Comparison of ENCODE assay signal across 8 cellular contexts in the genomic region with DNA sequence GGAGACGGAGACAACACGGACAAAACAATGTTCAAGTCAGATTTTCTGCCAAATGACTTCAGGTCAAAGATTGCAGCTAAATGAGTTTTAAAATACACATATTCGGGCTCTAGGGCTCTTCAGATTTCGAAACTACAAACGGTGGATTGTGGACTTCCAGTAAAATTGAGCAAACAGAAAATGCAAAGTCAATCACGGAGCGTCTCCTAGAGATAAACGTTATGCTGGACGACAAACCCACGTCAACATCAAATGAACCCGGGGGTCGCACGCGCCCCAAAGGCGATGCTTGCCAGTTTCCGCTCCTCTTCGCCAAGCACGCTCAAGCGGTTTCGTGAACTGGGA. TPM values are rescaled to one million over a fixed set of nuclear protein-coding genes. Genes with fewer than 3 reads are reported as not detected.
A peak's percentile ranks its signal among the peaks of the same experiment; 100 is the strongest.
DNase-seq lines count a peak whose midpoint lies in the region; ATAC-seq lines count a peak whose summit lies in the region.

No MANE protein-coding gene starts in this region.

- H3K4me1 Mint-ChIP-seq in activated T-cell treated with anti-CD3 and anti-CD28 coated beads, Interleukin-2, amount 50 U/mL, for 72 hours (ENCODE audit: low read depth), result peaks cover 46% of the 10 kb centered on the region

- no peaks in the 10 kb centered on the region for H3K27me3 ChIP-seq in BLaER1 treated with 17β-estradiol and CSF1 and Interleukin-3, amounts not matched to agents 10 nM and 100 nM
- H3K27me3 ChIP-seq in right cardiac atrium (ENCODE audit: control insufficient read depth, insufficient read depth), result no peaks in the 10 kb centered on the region

- peak overlapping the region; percentile 73 to 96 (median 92) for H3K4me3 ChIP-seq in BLaER1 treated with 17β-estradiol and CSF1 and Interleukin-3, amounts not matched to agents 10 nM and 100 nM
- H3K4me3 ChIP-seq in right cardiac atrium (ENCODE audit: low read length), result peak overlapping the region; percentile 68
- H3K4me3 ChIP-seq in skin epidermis, result peak overlapping the region; percentile 67 to 99 (median 90)

- WGBS in right cardiac atrium, result under 1% methylated on average over 20 of the region's 20 CpGs

- peaks cover 6 to 8% of the 10 kb centered on the region in 2 donors for H3K36me3 Mint-ChIP-seq in activated T-cell treated with anti-CD3 and anti-CD28 coated beads, Interleukin-2, amount 50 U/mL, for 72 hours (ENCODE audit: insufficient read depth in 2 of 2)

- H3K27me3 Mint-ChIP-seq in activated T-cell treated with anti-CD3 and anti-CD28 coated beads, Interleukin-2, amount 50 U/mL, for 72 hours (ENCODE audit: low read depth), result no peaks in the 10 kb centered on the region

- peak overlapping the region; percentile 93 to 99 (median 96) for H3K9ac ChIP-seq in BLaER1 treated with 17β-estradiol and CSF1 and Interleukin-3, amounts not matched to agents 10 nM and 100 nM

- DNase-seq in activated T-cell treated with anti-CD3 and anti-CD28 coated beads, Interleukin-2, amount 50 U/mL, for 72 hours, result no peak
- DNase-seq in right cardiac atrium (no peak), NCI-H1105 treated with DMSO at 0.1 percent for 48 hours (lab: John Stamatoyannopoulos, UW) (no peak)

- peaks cover 19 to 36% (median 27%) of the 10 kb centered on the region in 10 experiments for H3K4me1 ChIP-seq in BLaER1 treated with 17β-estradiol and CSF1 and Interleukin-3, amounts not matched to agents 10 nM and 100 nM
- H3K4me1 ChIP-seq in right cardiac atrium (ENCODE audit: control insufficient read depth, insufficient read depth, low read length), result peaks cover 3% of the 10 kb centered on the region

- H4K20me1 ChIP-seq in BLaER1 treated with 17β-estradiol and CSF1 and Interleukin-3, amounts not matched to agents 10 nM and 100 nM, result peaks cover 16 to 47% (median 35%) of the 10 kb centered on the region in 11 experiments

- ATAC-seq in HG02884 (IDR thresholded peaks at IDR 0.05; ENCODE audit: unreplicated experiment) (peak; percentile 1), right cardiac atrium (no peak), HG03565 (IDR thresholded peaks at IDR 0.05; ENCODE audit: unreplicated experiment) (no peak), HG03097 (IDR thresholded peaks at IDR 0.05; ENCODE audit: low FRiP score, unreplicated experiment) (no peak)
- no peak for ATAC-seq in activated T-cell treated with anti-CD3 and anti-CD28 coated beads, Interleukin-2, amount 50 U/mL, for 72 hours (replicated peaks in 1 of 2)

- H3K9me3 Mint-ChIP-seq in activated T-cell treated with anti-CD3 and anti-CD28 coated beads, Interleukin-2, amount 50 U/mL, for 72 hours, result no peaks in the 10 kb centered on the region

- peak overlapping the region; percentile 86 to 89 for H3K4me3 Mint-ChIP-seq in activated T-cell treated with anti-CD3 and anti-CD28 coated beads, Interleukin-2, amount 50 U/mL, for 72 hours

- peak overlapping the region; percentile 97 for H3K27ac Mint-ChIP-seq in activated T-cell treated with anti-CD3 and anti-CD28 coated beads, Interleukin-2, amount 50 U/mL, for 72 hours

- peak overlapping the region; percentile 93 to 99 (median 96) for H3K27ac ChIP-seq in BLaER1 treated with 17β-estradiol and CSF1 and Interleukin-3, amounts not matched to agents 10 nM and 100 nM
- H3K27ac ChIP-seq in right cardiac atrium (ENCODE audit: low read length) (peak overlapping the region; percentile 98), skin epidermis (peak overlapping the region; percentile 81 to 100 (median 98))

- H3K4me2 ChIP-seq in BLaER1 treated with 17β-estradiol and CSF1 and Interleukin-3, amounts not matched to agents 10 nM and 100 nM, result peak overlapping the region; percentile 54 to 93 (median 83)

- peaks cover 12 to 35% (median 30%) of the 10 kb centered on the region in 11 experiments; a peak in 19 of 22 replicates for H3K36me3 ChIP-seq in BLaER1 treated with 17β-estradiol and CSF1 and Interleukin-3, amounts not matched to agents 10 nM and 100 nM

- intact Hi-C loops in right cardiac atrium (cut with DNase I), result no loop called here

- no peaks in the 10 kb centered on the region for H3K9me3 ChIP-seq in BLaER1 treated with 17β-estradiol and CSF1 and Interleukin-3, amounts not matched to agents 10 nM and 100 nM (replicated peaks in 1 of 11)
- H3K9me3 ChIP-seq in right cardiac atrium (ENCODE audit: control insufficient read depth, low read length), result no peaks in the 10 kb centered on the region

RNA-seq across cellular contexts. Expression of a gene that starts 0.5 kb away (rescaled TPM):
- 10 to 100 TPM; 65.4 to 82.0 TPM for total RNA-seq in activated T-cell treated with anti-CD3 and anti-CD28 coated beads, Interleukin-2, amount 50 U/mL, for 72 hours
- 10 to 100 TPM; 50.3 to 65.6 (median 57.2) TPM for total RNA-seq in right cardiac atrium
- 76.9 TPM for polyA plus RNA-seq in right cardiac atrium

RNA-seq across cellular contexts. Expression of a gene that starts 38.5 kb away (rescaled TPM):
- total RNA-seq in activated T-cell treated with anti-CD3 and anti-CD28 coated beads, Interleukin-2, amount 50 U/mL, for 72 hours, result 10 to 100 TPM; 12.3 to 15.3 TPM
- 10 to 100 TPM; 12.1 to 15.8 (median 13.8) TPM for total RNA-seq in right cardiac atrium
- polyA plus RNA-seq in right cardiac atrium, result 7.9 TPM

RNA-seq across cellular contexts. Expression of a gene that starts 44.5 kb away (rescaled TPM):
- total RNA-seq in activated T-cell treated with anti-CD3 and anti-CD28 coated beads, Interleukin-2, amount 50 U/mL, for 72 hours, result 1 to 10 TPM; 3.0 to 4.7 TPM
- total RNA-seq in right cardiac atrium, result 1 to 10 TPM; 3.0 to 4.5 (median 3.8) TPM
- polyA plus RNA-seq in right cardiac atrium, result 1.8 TPM
